ENCODE assay signal across 12 cellular contexts in genomic region chr9:35863583-35863982, GRCh38. TPM values are rescaled to one million over a fixed set of nuclear protein-coding genes. Genes with fewer than 3 reads are reported as not detected.
"Had no signal": no experiment of that assay in that cellular context is flagged by ENCODE, and none has a peak within 500 bp of the region (broad histone marks: within the 10 kb centered on the region; RNA-seq: fewer than 3 reads in every experiment).

No MANE protein-coding gene starts in this region.

- DNase-seq: activated CD4-positive, alpha-beta T cell treated with anti-CD3 and anti-CD28 coated beads for 48 hours; foreskin keratinocyte; left cardiac atrium; lower lobe of right lung; stimulated activated naive CD4-positive, alpha-beta T cell; upper lobe of right lung had no signal

- H2AFZ ChIP-seq: hepatocyte had no signal

- FAIRE-seq: islet of Langerhans had no signal

- H3K27ac ChIP-seq: foreskin keratinocyte, hepatocyte, lower lobe of right lung, upper lobe of right lung had no signal

- H3K4me2 ChIP-seq: hepatocyte had no signal

- H3K9me3 ChIP-seq: lower lobe of right lung, upper lobe of right lung had no signal

- ATAC-seq: foreskin keratinocyte; left cardiac atrium; lower lobe of right lung; natural killer cell treated with Interleukin-12 subunit alpha and Interleukin-12 subunit beta and Interleukin-15 and Interleukin-18, amount 100 ng/mL, for 72 hours; upper lobe of right lung; WTC11 had no signal

- H3K79me2 ChIP-seq: hepatocyte had no signal

- H3K4me1 ChIP-seq: foreskin keratinocyte, lower lobe of right lung, upper lobe of right lung had no signal

- H3K4me3 ChIP-seq: hepatocyte, lower lobe of right lung, upper lobe of right lung had no signal

- H3K36me3 ChIP-seq: lower lobe of right lung, upper lobe of right lung had no signal

RNA-seq across cellular contexts. Expression of gene OR13J1, which starts 6.6 kb away (rescaled TPM):
- total RNA-seq: dermis microvascular lymphatic vessel endothelial cell; foreskin keratinocyte; hepatocyte; left cardiac atrium; lower lobe of right lung; natural killer cell treated with Interleukin-12 subunit alpha and Interleukin-12 subunit beta and Interleukin-15 and Interleukin-18, amount 100 ng/mL, for 72 hours; upper lobe of right lung; WTC11 had no signal
- polyA plus RNA-seq: foreskin keratinocyte, hepatocyte, thymus had no signal

RNA-seq across cellular contexts. Expression of gene FAM221B, which starts 35.1 kb away (rescaled TPM):
- total RNA-seq: dermis microvascular lymphatic vessel endothelial cell; foreskin keratinocyte; hepatocyte; left cardiac atrium; natural killer cell treated with Interleukin-12 subunit alpha and Interleukin-12 subunit beta and Interleukin-15 and Interleukin-18, amount 100 ng/mL, for 72 hours; upper lobe of right lung had no signal
- polyA plus RNA-seq: foreskin keratinocyte, hepatocyte had no signal

RNA-seq across cellular contexts. Expression of gene HRCT1, which starts 42.4 kb away (rescaled TPM):
- total RNA-seq: natural killer cell treated with Interleukin-12 subunit alpha and Interleukin-12 subunit beta and Interleukin-15 and Interleukin-18, amount 100 ng/mL, for 72 hours; WTC11 had no signal

RNA-seq across cellular contexts. Expression of gene SPAAR, which starts 45.7 kb away (rescaled TPM):
- total RNA-seq: foreskin keratinocyte; hepatocyte; natural killer cell treated with Interleukin-12 subunit alpha and Interleukin-12 subunit beta and Interleukin-15 and Interleukin-18, amount 100 ng/mL, for 72 hours had no signal
- polyA plus RNA-seq: foreskin keratinocyte, hepatocyte had no signal
